1 cellular context compared by ENCODE assay signal in the genomic region with DNA sequence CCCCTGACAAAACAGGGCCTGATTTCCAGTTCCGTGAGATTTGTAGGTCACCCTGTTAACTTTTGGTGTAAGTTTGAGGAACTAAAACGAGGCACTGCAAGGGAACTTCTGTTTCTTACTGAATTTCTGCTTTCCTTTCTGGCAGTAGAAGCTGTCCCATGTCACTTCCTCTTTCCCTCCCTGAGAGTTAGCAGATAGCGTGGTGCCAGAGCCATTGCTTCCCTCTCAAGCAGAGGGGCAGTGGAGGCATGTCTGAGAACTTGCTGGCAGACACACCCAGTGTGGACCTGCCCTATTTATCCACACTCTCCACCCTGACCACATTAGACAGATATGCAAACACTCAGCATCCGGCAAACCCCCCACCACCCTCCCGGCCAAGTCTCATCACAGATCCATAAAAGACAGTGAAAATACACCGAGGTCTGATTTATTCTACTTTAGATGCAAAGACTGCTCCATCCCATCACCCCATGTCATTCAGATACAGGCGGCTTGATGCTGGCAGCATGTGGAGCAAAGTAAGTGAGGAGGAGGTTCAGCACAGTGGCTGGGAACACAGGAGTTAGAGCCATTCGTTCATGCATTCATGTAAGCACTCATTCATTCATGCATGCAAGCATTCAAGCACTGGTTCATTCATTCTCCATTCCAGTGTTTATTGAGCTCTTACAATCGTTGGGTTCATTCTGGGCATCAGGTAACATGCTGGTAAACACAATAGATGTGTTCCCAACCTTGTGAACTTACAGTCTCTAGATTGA.
TF ChIP-seq lines count a peak whose summit lies in the region.

No MANE protein-coding gene starts in this region.

TF ChIP-seq in HepG2, 621 proteins besides CTCF, POLR2A, EP300 and RAD21 (continued from another document):
- TF ChIP-seq, protein P1, sequence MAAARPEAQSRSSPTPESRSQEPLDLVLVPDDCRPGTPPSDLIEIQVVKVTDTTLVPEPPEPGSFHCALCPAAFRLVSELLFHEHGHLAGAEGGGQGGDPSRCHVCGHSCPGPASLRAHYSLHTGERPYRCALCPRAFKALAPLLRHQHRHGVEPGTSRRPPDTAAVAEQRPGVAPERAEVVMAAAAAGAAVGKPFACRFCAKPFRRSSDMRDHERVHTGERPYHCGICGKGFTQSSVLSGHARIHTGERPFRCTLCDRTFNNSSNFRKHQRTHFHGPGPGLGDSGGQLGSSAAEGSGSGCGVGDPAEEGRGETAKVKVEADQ (CRISPR knock-in tag; IDR thresholded peaks at IDR 0.05; ENCODE audit: borderline replicate concordance) = no peak
- TF ChIP-seq, protein P2, sequence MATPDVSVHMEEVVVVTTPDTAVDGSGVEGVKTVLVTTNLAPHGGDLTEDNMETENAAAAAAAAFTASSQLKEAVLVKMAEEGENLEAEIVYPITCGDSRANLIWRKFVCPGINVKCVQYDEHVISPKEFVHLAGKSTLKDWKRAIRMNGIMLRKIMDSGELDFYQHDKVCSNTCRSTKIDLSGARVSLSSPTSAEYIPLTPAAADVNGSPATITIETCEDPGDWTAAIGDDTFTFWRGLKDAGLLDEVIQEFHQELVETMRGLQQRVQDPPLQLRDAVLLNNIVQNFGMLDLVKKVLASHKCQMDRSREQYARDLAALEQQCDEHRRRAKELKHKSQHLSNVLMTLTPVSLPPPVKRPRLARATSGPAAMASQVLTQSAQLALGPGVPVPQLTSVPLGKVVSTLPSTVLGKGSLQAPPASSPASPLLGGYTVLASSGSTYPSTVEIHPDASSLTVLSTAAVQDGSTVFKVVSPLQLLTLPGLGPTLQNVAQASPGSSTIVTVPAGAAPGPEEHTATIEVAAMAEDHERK (CRISPR knock-in tag; IDR thresholded peaks at IDR 0.05; ENCODE audit: low read depth) = no peak
- TF ChIP-seq MTA3 (CRISPR knock-in tag; IDR thresholded peaks at IDR 0.05) (no peak), CBX2 (IDR thresholded peaks at IDR 0.05; ENCODE audit: low read depth, low read length) (no peak), CBX2 (CRISPR knock-in tag; IDR thresholded peaks at IDR 0.05; ENCODE audit: low read depth) (no peak), ARNTL (CRISPR knock-in tag; IDR thresholded peaks at IDR 0.05) (no peak), PHF21A (CRISPR knock-in tag; IDR thresholded peaks at IDR 0.05) (no peak), HOXA3 (CRISPR knock-in tag; IDR thresholded peaks at IDR 0.05) (no peak)
- TF ChIP-seq, protein P3, sequence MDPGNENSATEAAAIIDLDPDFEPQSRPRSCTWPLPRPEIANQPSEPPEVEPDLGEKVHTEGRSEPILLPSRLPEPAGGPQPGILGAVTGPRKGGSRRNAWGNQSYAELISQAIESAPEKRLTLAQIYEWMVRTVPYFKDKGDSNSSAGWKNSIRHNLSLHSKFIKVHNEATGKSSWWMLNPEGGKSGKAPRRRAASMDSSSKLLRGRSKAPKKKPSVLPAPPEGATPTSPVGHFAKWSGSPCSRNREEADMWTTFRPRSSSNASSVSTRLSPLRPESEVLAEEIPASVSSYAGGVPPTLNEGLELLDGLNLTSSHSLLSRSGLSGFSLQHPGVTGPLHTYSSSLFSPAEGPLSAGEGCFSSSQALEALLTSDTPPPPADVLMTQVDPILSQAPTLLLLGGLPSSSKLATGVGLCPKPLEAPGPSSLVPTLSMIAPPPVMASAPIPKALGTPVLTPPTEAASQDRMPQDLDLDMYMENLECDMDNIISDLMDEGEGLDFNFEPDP (CRISPR knock-in tag; conservative IDR thresholded peaks at IDR 0.05) = no peak
